ENCODE assay signal across 9 cellular contexts in genomic region chr13:110388141-110388943, GRCh38.
DNase-seq lines count a peak whose midpoint lies in the region; ATAC-seq, FAIRE-seq and TF ChIP-seq lines count a peak whose summit lies in the region.
"Had no signal": no experiment of that assay in that cellular context is flagged by ENCODE, and none has a peak within 500 bp of the region (broad histone marks: within the 10 kb centered on the region; RNA-seq: fewer than 3 reads in every experiment).

No MANE protein-coding gene starts in this region.

- FAIRE-seq in RCC 7860 (lab: Jason Lieb, UNC), result no peak

- peaks cover 8% of the 10 kb centered on the region; the same call in 1 of the 2 replicates for H3F3A ChIP-seq in GM23338 (replicated peaks; ENCODE audit: low read depth)

- H3K9me2 ChIP-seq in GM23338 (ENCODE audit: insufficient read depth), result peaks cover 3% of the 10 kb centered on the region; the same call in 1 of the 2 replicates

- H3K4me1 Mint-ChIP-seq in GM23338, result peaks cover 29% of the 10 kb centered on the region

- peaks cover 10% of the 10 kb centered on the region for H3K27me3 Mint-ChIP-seq in GM23338 (ENCODE audit: insufficient read depth, low read depth, poor library complexity)

- H3K36me3 ChIP-seq in GM23338 (ENCODE audit: insufficient read depth) (no peaks in the 10 kb centered on the region), adipocyte (ENCODE audit: control insufficient read depth, insufficient read depth, low read length, severe bottlenecking) (peaks cover 56% of the 10 kb centered on the region), right atrium auricular region (no peaks in the 10 kb centered on the region), skeletal muscle satellite cell (ENCODE audit: insufficient read depth, low read length) (peaks cover 14% of the 10 kb centered on the region)

- H3K27me3 ChIP-seq in GM23338 (ENCODE audit: insufficient read depth) (no peaks in the 10 kb centered on the region), adipocyte (replicated peaks; ENCODE audit: control insufficient read depth, insufficient read depth, low read length) (no peaks in the 10 kb centered on the region), right atrium auricular region (no peaks in the 10 kb centered on the region), skeletal muscle satellite cell (ENCODE audit: control insufficient read depth, insufficient read depth, low read length) (no peaks in the 10 kb centered on the region)

- H3K4me1 ChIP-seq in GM23338 (ENCODE audit: insufficient read depth), result peaks cover 25% of the 10 kb centered on the region
- peaks cover 17% of the 10 kb centered on the region for H3K4me1 ChIP-seq in adipocyte (ENCODE audit: control insufficient read depth, insufficient read depth, low read length)
- peaks cover 0 to 44% of the 10 kb centered on the region in 2 donors for H3K4me1 ChIP-seq in right atrium auricular region
- peaks cover 46% of the 10 kb centered on the region for H3K4me1 ChIP-seq in skeletal muscle satellite cell (ENCODE audit: control insufficient read depth, insufficient read depth, low read length)

- no peaks in the 10 kb centered on the region for H3K9me3 ChIP-seq in adipocyte (ENCODE audit: control insufficient read depth, low read length)
- no peaks in the 10 kb centered on the region for H3K9me3 ChIP-seq in right atrium auricular region
- H3K9me3 ChIP-seq in skeletal muscle satellite cell (replicated peaks; ENCODE audit: low read length), result peaks cover 3% of the 10 kb centered on the region

- H3K4me3 ChIP-seq in GM23338, result no peak overlapping the region
- no peak overlapping the region for H3K4me3 ChIP-seq in adipocyte (ENCODE audit: low read length)
- H3K4me3 ChIP-seq in right atrium auricular region, result peak overlapping the region in 1 of 2 donors; percentile 29
- H3K4me3 ChIP-seq in skeletal muscle satellite cell (ENCODE audit: low read length), result peak overlapping the region; percentile 46

- no peaks in the 10 kb centered on the region for H4K20me1 ChIP-seq in GM23338 (replicated peaks; ENCODE audit: insufficient read depth)

- H3K9ac ChIP-seq in adipocyte (ENCODE audit: low read length) (no peak overlapping the region), skeletal muscle satellite cell (ENCODE audit: low read depth, low read length) (peak overlapping the region; percentile 85)

- peak overlapping the region; percentile 86 for H3K27ac Mint-ChIP-seq in GM23338

- H3K79me2 ChIP-seq in GM23338 (replicated peaks; ENCODE audit: insufficient read depth), result peaks cover 5% of the 10 kb centered on the region; the same call in 1 of the 2 replicates

- H2AFZ ChIP-seq in GM23338, result no peak overlapping the region

- H3K36me3 Mint-ChIP-seq in GM23338 (ENCODE audit: low read depth), result peaks cover 34% of the 10 kb centered on the region

- TF ChIP-seq CTCF in GM23338 (conservative IDR thresholded peaks at IDR 0.05; ENCODE audit: low read depth in 2 of 2) (no peak), right atrium auricular region (IDR thresholded peaks at IDR 0.05) (no peak)

- H3K9me3 Mint-ChIP-seq in GM23338, result peaks cover 27% of the 10 kb centered on the region

- H3K4me2 ChIP-seq in GM23338 (peak overlapping the region; percentile 57; the same call in 1 of the 2 replicates), skeletal muscle satellite cell (ENCODE audit: low read length) (peak overlapping the region; percentile 78)

- DNase-seq in GM23338 (ENCODE audit: low spot score) (peak; percentile 33), adipocyte (ENCODE audit: low read depth) (peak; percentile 88), right atrium auricular region (ENCODE audit: low spot score) (no peak), RCC 7860 (ENCODE audit: low spot score) (no peak), anterior cingulate cortex (lab: John Stamatoyannopoulos, UW) (no peak)
- DNase-seq: posterior cingulate gyrus had no signal

- H3K4me3 Mint-ChIP-seq in GM23338, result no peak overlapping the region; the same call in 2 of the 3 replicates

- H3K27ac ChIP-seq in GM23338 (ENCODE audit: low read depth), result peak overlapping the region; percentile 84; the same call in 1 of the 2 replicates
- H3K27ac ChIP-seq in right atrium auricular region, result peak overlapping the region; percentile 89 to 95

- ATAC-seq in GM23338 (peak; percentile 68), GM19324 (IDR thresholded peaks at IDR 0.05; ENCODE audit: low FRiP score, unreplicated experiment) (no peak), GM18907 (IDR thresholded peaks at IDR 0.05; ENCODE audit: unreplicated experiment) (no peak)

TF ChIP-seq in GM23338, 12 proteins besides CTCF, POLR2A, EP300 and RAD21:
- no peak for TF ChIP-seq REST (IDR thresholded peaks at IDR 0.05; ENCODE audit: unreplicated experiment)
- no peak for TF ChIP-seq NANOG (IDR thresholded peaks at IDR 0.05; ENCODE audit: borderline replicate concordance)
- no peak for TF ChIP-seq POLR2AphosphoS5 (IDR thresholded peaks at IDR 0.05; ENCODE audit: low read depth)
- no peak for TF ChIP-seq ZNF331 (CRISPR knock-in tag; IDR thresholded peaks at IDR 0.05; ENCODE audit: low read depth)
- TF ChIP-seq JUNB (IDR thresholded peaks at IDR 0.05; ENCODE audit: unreplicated experiment), result no peak
- no peak for TF ChIP-seq STAT1 (IDR thresholded peaks at IDR 0.05; ENCODE audit: unreplicated experiment)
- TF ChIP-seq ETS1 (IDR thresholded peaks at IDR 0.05), result no peak
- TF ChIP-seq CREB1 (CRISPR knock-in tag; IDR thresholded peaks at IDR 0.05; ENCODE audit: low read depth), result no peak
- TF ChIP-seq ZNF114 (CRISPR knock-in tag; IDR thresholded peaks at IDR 0.05), result no peak
- no peak for TF ChIP-seq EZH2phosphoT487 (IDR thresholded peaks at IDR 0.05; ENCODE audit: unreplicated experiment)
- TF ChIP-seq EZH2 (IDR thresholded peaks at IDR 0.05; ENCODE audit: low read depth, unreplicated experiment), result no peak
TF ChIP-seq in GM23338: peak in this region for 0.

Comparison
In these comparisons a context has a peak if more than half of its experiments do, and no peak if none do; other contexts are left out.
1. DNase-seq: peak in GM23338 (single experiment) and adipocyte (single experiment); none in right atrium auricular region (single experiment), RCC 7860 (single experiment) and anterior cingulate cortex (0 of 58).